8 cellular contexts compared by ENCODE assay signal in genomic region chr4:2262944-2263250, GRCh38. TPM values are rescaled to one million over a fixed set of nuclear protein-coding genes. Genes with fewer than 3 reads are reported as not detected.
DNase-seq lines count a peak whose midpoint lies in the region; ATAC-seq and TF ChIP-seq lines count a peak whose summit lies in the region.

No MANE protein-coding gene starts in this region.

- peaks cover 33% of the 10 kb centered on the region for H4K20me1 ChIP-seq in hepatocyte (ENCODE audit: insufficient read depth, poor library complexity, severe bottlenecking)

- no peaks in the 10 kb centered on the region for H3K9me2 ChIP-seq in hepatocyte (replicated peaks; ENCODE audit: insufficient read depth)

- CTCF ChIA-PET in activated CD4-positive, alpha-beta memory T cell treated with anti-CD3 and anti-CD28 coated beads for 36 hours (lab: Charles Lee): interaction anchor here (0.6 to 0.7 kb wide), 3 partner anchors 43 to 245 kb away, joined by 3 to 5 read pairs (median 4); no protein-coding TSS in a partner anchor

- DNase-seq in HAP-1 (ENCODE audit: low spot score in 2 of 2) (no peak), hepatocyte (ENCODE audit: low spot score) (no peak), left colon (no peak), pons (ENCODE audit: low spot score) (no peak), middle frontal gyrus (ENCODE audit: extremely low spot score, low spot score) (no peak)
- DNase-seq in activated CD4-positive, alpha-beta memory T cell treated with anti-CD3 and anti-CD28 coated beads for 36 hours: no peak

- H3K4me2 ChIP-seq in hepatocyte: peak overlapping the region; percentile 83

- H3K9me3 Mint-ChIP-seq in activated CD4-positive, alpha-beta memory T cell treated with anti-CD3 and anti-CD28 coated beads for 36 hours: no peaks in the 10 kb centered on the region

- no peak for ATAC-seq in HG03565 (IDR thresholded peaks at IDR 0.05; ENCODE audit: unreplicated experiment)
- no peak for ATAC-seq in left colon

- no peaks in the 10 kb centered on the region for H3K36me3 ChIP-seq in HAP-1 (replicated peaks)
- H3K36me3 ChIP-seq in hepatocyte (replicated peaks; ENCODE audit: insufficient read depth, low read depth): no peaks in the 10 kb centered on the region
- H3K36me3 ChIP-seq in skeletal muscle tissue (ENCODE audit: control insufficient read depth in 3 of 3, insufficient read depth in 3 of 3, low read length in 3 of 3): peaks cover 4 to 9% (median 8%) of the 10 kb centered on the region in 3 donors

- in situ Hi-C loops in HAP-1 (cut with MboI; ENCODE audit: low sequenced_read_pairs): no loop called here

- H3K27ac Mint-ChIP-seq in activated CD4-positive, alpha-beta memory T cell treated with anti-CD3 and anti-CD28 coated beads for 36 hours: peak overlapping the region; percentile 54

- H3K27ac ChIP-seq in hepatocyte (peak overlapping the region; percentile 91), skeletal muscle tissue (ENCODE audit: low read depth, low read length) (peak overlapping the region; percentile 93)

- H3K4me3 ChIP-seq in HAP-1: peak overlapping the region; percentile 46
- H3K4me3 ChIP-seq in hepatocyte: peak overlapping the region; percentile 20
- H3K4me3 ChIP-seq in skeletal muscle tissue (ENCODE audit: low read length in 3 of 3): peak overlapping the region; percentile 72 to 85 (median 81)

- POLR2A ChIA-PET in activated CD4-positive, alpha-beta memory T cell treated with anti-CD3 and anti-CD28 coated beads for 36 hours (lab: Charles Lee): interaction anchor here (0.6 to 1.6 kb wide), 3 partner anchors 150 to 266 kb away, joined by 4 to 12 read pairs (median 4); no protein-coding TSS in a partner anchor

- H3K9me3 ChIP-seq in HAP-1: no peaks in the 10 kb centered on the region
- no peaks in the 10 kb centered on the region for H3K9me3 ChIP-seq in hepatocyte (ENCODE audit: low read depth)
- no peaks in the 10 kb centered on the region for H3K9me3 ChIP-seq in skeletal muscle tissue (ENCODE audit: control insufficient read depth in 3 of 3, low read length in 3 of 3)

- H3K79me2 ChIP-seq in hepatocyte: peaks cover 36% of the 10 kb centered on the region

- intact Hi-C loops in activated CD4-positive, alpha-beta memory T cell treated with anti-CD3 and anti-CD28 coated beads for 36 hours (cut with micrococcal nuclease): loop anchor here (1.0 to 2.0 kb wide), 5 partner anchors 19 to 206 kb away; partner anchors contain the start of genes CFAP99, HAUS3, POLN and RNF4
- intact Hi-C loops in left colon (cut with DNase I, micrococcal nuclease): loop anchor here in 1 of 2 donors (10.0 kb wide), 1 partner anchor 202 kb away; the partner anchor contains the start of gene RNF4

- no peaks in the 10 kb centered on the region for H3K27me3 Mint-ChIP-seq in activated CD4-positive, alpha-beta memory T cell treated with anti-CD3 and anti-CD28 coated beads for 36 hours

- H3K36me3 Mint-ChIP-seq in activated CD4-positive, alpha-beta memory T cell treated with anti-CD3 and anti-CD28 coated beads for 36 hours: no peaks in the 10 kb centered on the region

- H3K4me1 Mint-ChIP-seq in activated CD4-positive, alpha-beta memory T cell treated with anti-CD3 and anti-CD28 coated beads for 36 hours (ENCODE audit: low read depth): peaks cover 3% of the 10 kb centered on the region

- H3K27me3 ChIP-seq in HAP-1 (ENCODE audit: low read depth): no peaks in the 10 kb centered on the region
- H3K27me3 ChIP-seq in hepatocyte: no peaks in the 10 kb centered on the region
- H3K27me3 ChIP-seq in skeletal muscle tissue (ENCODE audit: control insufficient read depth in 3 of 3, insufficient read depth in 3 of 3, low read length in 3 of 3): no peaks in the 10 kb centered on the region

- no peak for TF ChIP-seq CTCF in hepatocyte (IDR thresholded peaks at IDR 0.05; ENCODE audit: poor library complexity)

- peak overlapping the region; percentile 87 to 96 (median 94) for H3K9ac ChIP-seq in skeletal muscle tissue (ENCODE audit: low read depth in 1 of 3, low read length in 3 of 3)

- H3K4me1 ChIP-seq in HAP-1 (no peaks in the 10 kb centered on the region), hepatocyte (ENCODE audit: insufficient read depth) (peaks cover 13% of the 10 kb centered on the region), skeletal muscle tissue (ENCODE audit: control insufficient read depth in 3 of 3, insufficient read depth in 3 of 3, low read length in 3 of 3) (peaks cover 65 to 80% (median 79%) of the 10 kb centered on the region in 3 donors)

- WGBS in hepatocyte (ENCODE audit: low lambda C conversion rate, missing lambda C conversion rate): 50% methylated on average over 13 of the region's 13 CpGs

- peak overlapping the region; percentile 60 for H3K4me3 Mint-ChIP-seq in activated CD4-positive, alpha-beta memory T cell treated with anti-CD3 and anti-CD28 coated beads for 36 hours

- H2AFZ ChIP-seq in hepatocyte: peak overlapping the region; percentile 53

RNA-seq across cellular contexts. Expression of gene MXD4, which starts 1.0 kb away (rescaled TPM):
- 1 to 10 TPM; 3.6 to 4.9 TPM for total RNA-seq in activated CD4-positive, alpha-beta memory T cell treated with anti-CD3 and anti-CD28 coated beads for 36 hours
- 53.7 and 56.7 TPM in 2 replicates for total RNA-seq in hepatocyte
- polyA plus RNA-seq in hepatocyte: 127 and 131 TPM in 2 replicates
- total RNA-seq in skeletal muscle tissue: 21.4 TPM
- total RNA-seq in left colon: 10 to 100 TPM; 33.1 to 49.8 TPM

RNA-seq across cellular contexts. Expression of gene HAUS3, which starts 21.0 kb away (rescaled TPM):
- total RNA-seq in activated CD4-positive, alpha-beta memory T cell treated with anti-CD3 and anti-CD28 coated beads for 36 hours: 10 to 100 TPM; 20.2 to 20.3 TPM
- total RNA-seq in hepatocyte (9.8 and 13.4 TPM in 2 replicates), skeletal muscle tissue (6.8 TPM), left colon (1 to 10 TPM; 7.7 to 9.7 TPM)
- polyA plus RNA-seq in hepatocyte: 7.1 and 10.7 TPM in 2 replicates

RNA-seq across cellular contexts. Expression of gene POLN, which starts 21.0 kb away (rescaled TPM):
- total RNA-seq in activated CD4-positive, alpha-beta memory T cell treated with anti-CD3 and anti-CD28 coated beads for 36 hours: 1 to 10 TPM; 2.7 to 4.0 TPM
- total RNA-seq in hepatocyte: 2.0 and 3.9 TPM in 2 replicates
- polyA plus RNA-seq in hepatocyte: 1.7 and 3.0 TPM in 2 replicates
- total RNA-seq in skeletal muscle tissue: 4.2 TPM
- 1 to 10 TPM; 1.3 to 3.1 TPM for total RNA-seq in left colon

Comparison
In these comparisons a context has a peak if more than half of its experiments do, and no peak if none do; other contexts are left out.
1. H3K4me3 ChIP-seq: peak in every context shown above with its lines; median percentile 81 in skeletal muscle tissue; 46 in HAP-1; 20 in hepatocyte.